9 cellular contexts compared by ENCODE assay signal in genomic region chr10:100348389-100348927, GRCh38. TPM values are rescaled to one million over a fixed set of nuclear protein-coding genes. Genes with fewer than 3 reads are reported as not detected.
DNase-seq lines count a peak whose midpoint lies in the region; ATAC-seq and TF ChIP-seq lines count a peak whose summit lies in the region.
"Had no signal": no experiment of that assay in that cellular context is flagged by ENCODE, and none has a peak within 500 bp of the region (broad histone marks: within the 10 kb centered on the region; RNA-seq: fewer than 3 reads in every experiment).

No MANE protein-coding gene starts in this region.

- TF ChIP-seq CTCF in DND-41 (IDR thresholded peaks at IDR 0.05; ENCODE audit: borderline replicate concordance, extremely low read depth, low read length, poor library complexity, severe bottlenecking): peak; percentile 2
- TF ChIP-seq CTCF in OCI-LY1 (IDR thresholded peaks at IDR 0.05; ENCODE audit: low read length): no peak
- TF ChIP-seq CTCF in neural crest cell (conservative IDR thresholded peaks at IDR 0.05): no peak

- H3K4me1 ChIP-seq in DND-41 (ENCODE audit: insufficient read depth, low read length) (peaks cover 65% of the 10 kb centered on the region), OCI-LY1 (ENCODE audit: insufficient read depth, low read length, severe bottlenecking) (peaks cover 43% of the 10 kb centered on the region)

- no peaks in the 10 kb centered on the region for H3K9me3 ChIP-seq in DND-41 (ENCODE audit: insufficient read depth, low read length, severe bottlenecking)
- no peaks in the 10 kb centered on the region for H3K9me3 ChIP-seq in OCI-LY1 (ENCODE audit: low read length)
- H3K9me3 ChIP-seq: mucosa of descending colon had no signal

- H3K9ac ChIP-seq in DND-41 (ENCODE audit: low read depth, low read length): peak overlapping the region; percentile 93
- H3K9ac ChIP-seq in OCI-LY1 (ENCODE audit: low read length): peak overlapping the region; percentile 95

- DNase-seq in DND-41: no peak
- DNase-seq in effector memory CD8-positive, alpha-beta T cell: no peak
- no peak for DNase-seq in neural crest cell (ENCODE audit: low read depth, low spot score)
- DNase-seq in Kasumi-1 (lab: John Stamatoyannopoulos, UW): no peak
- DNase-seq in stimulated activated CD4-positive, alpha-beta T cell treated with anti-CD3 and anti-CD28 coated beads, Interleukin-4, amount 100 ng/mL, for 4 hours: no peak
- DNase-seq: mucosa of descending colon had no signal

- peak overlapping the region; percentile 91 for H3K4me2 ChIP-seq in DND-41 (ENCODE audit: insufficient read depth, low read length)
- peak overlapping the region; percentile 87 for H3K4me2 ChIP-seq in OCI-LY1 (ENCODE audit: low read length)

- H3K27ac ChIP-seq in DND-41 (ENCODE audit: low read length) (peak overlapping the region; percentile 89), OCI-LY1 (ENCODE audit: low read depth, low read length, poor library complexity, severe bottlenecking) (peak overlapping the region; percentile 78)

- H3K27me3 ChIP-seq in DND-41 (ENCODE audit: insufficient read depth, low read length, poor library complexity): no peaks in the 10 kb centered on the region
- H3K27me3 ChIP-seq in OCI-LY1 (ENCODE audit: insufficient read depth, low read length): no peaks in the 10 kb centered on the region

- H3K9me3 Mint-ChIP-seq in effector memory CD8-positive, alpha-beta T cell: no peaks in the 10 kb centered on the region
- H3K9me3 Mint-ChIP-seq in neural crest cell: no peaks in the 10 kb centered on the region

- H3K27me3 Mint-ChIP-seq in effector memory CD8-positive, alpha-beta T cell: no peaks in the 10 kb centered on the region
- H3K27me3 Mint-ChIP-seq in neural crest cell (ENCODE audit: low read depth): no peaks in the 10 kb centered on the region

- H2AFZ ChIP-seq in DND-41 (ENCODE audit: low read depth, low read length) (no peak overlapping the region), OCI-LY1 (ENCODE audit: low read length) (no peak overlapping the region)

- H3F3A ChIP-seq in OCI-LY1 (ENCODE audit: insufficient read depth, low read length): no peaks in the 10 kb centered on the region

- H3K27ac Mint-ChIP-seq in effector memory CD8-positive, alpha-beta T cell: peak overlapping the region in 1 of 2 donors; percentile 71
- peak overlapping the region; percentile 69 for H3K27ac Mint-ChIP-seq in neural crest cell (ENCODE audit: unreplicated experiment)

- no peaks in the 10 kb centered on the region for H3K9me2 ChIP-seq in OCI-LY1 (ENCODE audit: low read depth, low read length)

- peaks cover 27 to 33% of the 10 kb centered on the region in 2 donors for H3K4me1 Mint-ChIP-seq in effector memory CD8-positive, alpha-beta T cell (ENCODE audit: low read depth in 2 of 2)
- peaks cover 71% of the 10 kb centered on the region for H3K4me1 Mint-ChIP-seq in neural crest cell

- H3K79me2 ChIP-seq in DND-41 (ENCODE audit: insufficient read depth, low read length) (peaks cover 75% of the 10 kb centered on the region), OCI-LY1 (ENCODE audit: insufficient read depth, low read length) (peaks cover 20% of the 10 kb centered on the region)

- H3K4me3 Mint-ChIP-seq in effector memory CD8-positive, alpha-beta T cell: peak overlapping the region; percentile 77 to 83
- H3K4me3 Mint-ChIP-seq in neural crest cell: peak overlapping the region; percentile 100

- H3K36me3 Mint-ChIP-seq in effector memory CD8-positive, alpha-beta T cell (ENCODE audit: insufficient read depth): peaks cover 5% of the 10 kb centered on the region
- H3K36me3 Mint-ChIP-seq in neural crest cell (ENCODE audit: low read depth): peaks cover 45% of the 10 kb centered on the region

- H3K36me3 ChIP-seq in DND-41 (ENCODE audit: insufficient read depth, low read length): peaks cover 62% of the 10 kb centered on the region
- H3K36me3 ChIP-seq in OCI-LY1 (ENCODE audit: insufficient read depth, low read length): peaks cover 60% of the 10 kb centered on the region

- peak overlapping the region; percentile 73 to 99 for H3K4me3 ChIP-seq in DND-41 (ENCODE audit: low read depth in 1 of 2, low read length in 2 of 2)
- H3K4me3 ChIP-seq in OCI-LY1 (ENCODE audit: low read depth, low read length, poor library complexity, severe bottlenecking): peak overlapping the region; percentile 78

- ATAC-seq in DND-41 (ENCODE audit: insufficient read depth, low read depth) (no peak), GM18502 (IDR thresholded peaks at IDR 0.05; ENCODE audit: poor library complexity, unreplicated experiment) (no peak), HG02852 (IDR thresholded peaks at IDR 0.05; ENCODE audit: unreplicated experiment) (no peak)
- ATAC-seq in effector memory CD8-positive, alpha-beta T cell (replicated peaks): no peak

- H4K20me1 ChIP-seq in DND-41 (ENCODE audit: insufficient read depth, low read length): peaks cover 55% of the 10 kb centered on the region
- H4K20me1 ChIP-seq in OCI-LY1 (ENCODE audit: insufficient read depth, low read length): no peaks in the 10 kb centered on the region

RNA-seq across cellular contexts. Expression of gene SCD, which starts 1.4 kb away (rescaled TPM):
- total RNA-seq in neural crest cell: 969 and 975 TPM in 2 replicates

RNA-seq across cellular contexts. Expression of gene PKD2L1, which starts 18.4 kb away (rescaled TPM):
- 0.14 TPM in 1 of 2 replicates, not detected in the other for total RNA-seq in neural crest cell
